In the genomic region with DNA sequence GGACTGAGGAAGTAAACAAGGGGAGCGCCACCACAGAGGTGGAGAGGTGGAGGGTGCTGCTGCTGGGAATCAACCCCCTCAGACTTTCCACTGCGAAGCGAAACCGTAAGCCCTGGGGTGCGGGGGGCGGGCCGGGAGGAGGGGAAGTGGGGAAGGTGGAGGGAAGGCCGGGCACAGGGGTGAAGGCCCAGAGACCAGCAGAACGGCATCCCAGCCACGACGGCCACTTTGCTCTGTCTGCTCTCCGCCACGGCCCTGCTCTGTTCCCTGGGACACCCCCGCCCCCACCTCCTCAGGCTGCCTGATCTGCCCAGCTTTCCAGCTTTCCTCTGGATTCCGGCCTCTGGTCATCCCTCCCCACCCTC, we compare ENCODE assay signal across 9 cellular contexts. TPM values are rescaled to one million over a fixed set of nuclear protein-coding genes. Genes with fewer than 3 reads are reported as not detected.
DNase-seq lines count a peak whose midpoint lies in the region; ATAC-seq lines count a peak whose summit lies in the region.
"Had no signal": no experiment of that assay in that cellular context is flagged by ENCODE, and none has a peak within 500 bp of the region (broad histone marks: within the 10 kb centered on the region; RNA-seq: fewer than 3 reads in every experiment).

LAG3 (plus strand) TSS at position 190 of the 365 bp plus-strand sequence. CDS start 333 bp downstream, outside the sequence.

- H3K4me3 Mint-ChIP-seq in activated T-cell treated with anti-CD3 and anti-CD28 coated beads, Interleukin-2, amount 50 U/mL, for 4 hours = peak within 1 kb of the TSS; percentile 77
- peak within 1 kb of the TSS; percentile 36 for H3K4me3 Mint-ChIP-seq in memory B cell
- peak within 1 kb of the TSS; percentile 24 for H3K4me3 Mint-ChIP-seq in stimulated activated memory B cell treated with anti-CD40 and anti-IgM and Interleukin-4, amounts not matched to agents 10 μg/mL and 1 μg/mL and 100 μg/mL, for 72 hours

- peaks cover 60% of the 10 kb centered on the region for H3K4me1 Mint-ChIP-seq in activated T-cell treated with anti-CD3 and anti-CD28 coated beads, Interleukin-2, amount 50 U/mL, for 4 hours (ENCODE audit: low read depth)
- peaks cover 19% of the 10 kb centered on the region for H3K4me1 Mint-ChIP-seq in memory B cell
- H3K4me1 Mint-ChIP-seq in stimulated activated memory B cell treated with anti-CD40 and anti-IgM and Interleukin-4, amounts not matched to agents 10 μg/mL and 1 μg/mL and 100 μg/mL, for 72 hours = peaks cover 53% of the 10 kb centered on the region

- H3K36me3 ChIP-seq in HUES48 (ENCODE audit: control insufficient read depth, insufficient read depth, low read length) = peaks cover 22% of the 10 kb centered on the region

- no peaks in the 10 kb centered on the region for H3K9me3 Mint-ChIP-seq in activated T-cell treated with anti-CD3 and anti-CD28 coated beads, Interleukin-2, amount 50 U/mL, for 4 hours
- no peaks in the 10 kb centered on the region for H3K9me3 Mint-ChIP-seq in memory B cell
- H3K9me3 Mint-ChIP-seq in stimulated activated memory B cell treated with anti-CD40 and anti-IgM and Interleukin-4, amounts not matched to agents 10 μg/mL and 1 μg/mL and 100 μg/mL, for 72 hours = no peaks in the 10 kb centered on the region

- peak; percentile 53 to 59 for ATAC-seq in activated T-cell treated with anti-CD3 and anti-CD28 coated beads, Interleukin-2, amount 50 U/mL, for 4 hours
- peak; percentile 31 for ATAC-seq in memory B cell (ENCODE audit: low read depth)
- peak; percentile 38 for ATAC-seq in stimulated activated memory B cell treated with anti-CD40 and anti-IgM and Interleukin-4, amounts not matched to agents 10 μg/mL and 1 μg/mL and 100 μg/mL, for 72 hours

- H3K9ac ChIP-seq in HUES48 (ENCODE audit: low read depth, low read length) = no peak within 1 kb of the TSS

- H3K27me3 Mint-ChIP-seq in activated T-cell treated with anti-CD3 and anti-CD28 coated beads, Interleukin-2, amount 50 U/mL, for 4 hours (ENCODE audit: low read depth) = peaks cover 39% of the 10 kb centered on the region
- peaks cover 56% of the 10 kb centered on the region for H3K27me3 Mint-ChIP-seq in memory B cell
- H3K27me3 Mint-ChIP-seq in stimulated activated memory B cell treated with anti-CD40 and anti-IgM and Interleukin-4, amounts not matched to agents 10 μg/mL and 1 μg/mL and 100 μg/mL, for 72 hours = peaks cover 98% of the 10 kb centered on the region

- no peaks in the 10 kb centered on the region for H3K9me3 ChIP-seq in HUES48 (ENCODE audit: control insufficient read depth, insufficient read depth, low read length)

- peaks cover 60% of the 10 kb centered on the region for H3K27me3 ChIP-seq in HUES48 (ENCODE audit: control insufficient read depth, insufficient read depth, low read length)

- no peak within 1 kb of the TSS for H3K27ac Mint-ChIP-seq in memory B cell
- no peak within 1 kb of the TSS for H3K27ac Mint-ChIP-seq in stimulated activated memory B cell treated with anti-CD40 and anti-IgM and Interleukin-4, amounts not matched to agents 10 μg/mL and 1 μg/mL and 100 μg/mL, for 72 hours

- peak within 1 kb of the TSS; percentile 45; the same call in 1 of the 2 replicates for H3K4me3 ChIP-seq in HUES48 (ENCODE audit: low read depth, low read length)

- H3K4me1 ChIP-seq in HUES48 (ENCODE audit: control insufficient read depth, insufficient read depth, low read length) = peaks cover 27% of the 10 kb centered on the region

- no peak within 1 kb of the TSS for H3K27ac ChIP-seq in HUES48 (ENCODE audit: low read depth, low read length)

- DNase-seq in activated T-cell treated with anti-CD3 and anti-CD28 coated beads, Interleukin-2, amount 50 U/mL, for 4 hours = peak; percentile 65
- DNase-seq in memory B cell (ENCODE audit: low spot score in 2 of 2) = no peak
- no peak for DNase-seq in kidney glomerular epithelial cell (lab: John Stamatoyannopoulos, UW)
- no peak for DNase-seq in NCI-H1105 treated with DMSO at 0.1 percent for 48 hours (lab: John Stamatoyannopoulos, UW)
- DNase-seq in NCI-H2196 (lab: John Stamatoyannopoulos, UW; ENCODE audit: unreplicated experiment) = no peak
- no peak for DNase-seq in NCI-H2171 treated with DMSO at 0.1 percent for 48 hours (lab: John Stamatoyannopoulos, UW)
- DNase-seq: NCI-H226 had no signal

- H3K36me3 Mint-ChIP-seq in activated T-cell treated with anti-CD3 and anti-CD28 coated beads, Interleukin-2, amount 50 U/mL, for 4 hours (ENCODE audit: insufficient read depth) = peaks cover 8% of the 10 kb centered on the region
- H3K36me3 Mint-ChIP-seq in memory B cell = no peaks in the 10 kb centered on the region
- no peaks in the 10 kb centered on the region for H3K36me3 Mint-ChIP-seq in stimulated activated memory B cell treated with anti-CD40 and anti-IgM and Interleukin-4, amounts not matched to agents 10 μg/mL and 1 μg/mL and 100 μg/mL, for 72 hours

RNA-seq across cellular contexts. Expression of gene LAG3, which starts in this region (rescaled TPM):
- 100 to 1,000 TPM in 1 of 3 donors, 10 to 100 TPM in 2; 71.1 to 125 (median 86.4) TPM for total RNA-seq in activated T-cell treated with anti-CD3 and anti-CD28 coated beads, Interleukin-2, amount 50 U/mL, for 4 hours

Comparison
In these comparisons a context has a peak if more than half of its experiments do, and no peak if none do; other contexts are left out.
1. H3K4me3 Mint-ChIP-seq: peak in every context shown above with its lines; median percentile 77 in activated T-cell treated with anti-CD3 and anti-CD28 coated beads, Interleukin-2, amount 50 U/mL, for 4 hours; 36 in memory B cell; 24 in stimulated activated memory B cell treated with anti-CD40 and anti-IgM and Interleukin-4, amounts not matched to agents 10 μg/mL and 1 μg/mL and 100 μg/mL, for 72 hours.